16 cellular contexts compared by ENCODE assay signal in genomic region chr12:95177201-95177768, GRCh38. TPM values are rescaled to one million over a fixed set of nuclear protein-coding genes. Genes with fewer than 3 reads are reported as not detected.
A peak's percentile ranks its signal among the peaks of the same experiment; 100 is the strongest.
DNase-seq lines count a peak whose midpoint lies in the region; ATAC-seq, FAIRE-seq and TF ChIP-seq lines count a peak whose summit lies in the region.
"Had no signal": no experiment of that assay in that cellular context is flagged by ENCODE, and none has a peak within 500 bp of the region (broad histone marks: within the 10 kb centered on the region; RNA-seq: fewer than 3 reads in every experiment).

No MANE protein-coding gene starts in this region.

- H2BK120ac ChIP-seq in trophoblast cell (ENCODE audit: insufficient read depth, low read length, poor library complexity) = no peak overlapping the region

- peak overlapping the region; percentile 55 for H4K91ac ChIP-seq in trophoblast cell (ENCODE audit: low read depth, low read length)

- no peak overlapping the region for H4K8ac ChIP-seq in trophoblast cell (ENCODE audit: low read depth, low read length)

- H3K36me3 ChIP-seq in Panc1 (ENCODE audit: control insufficient read depth, insufficient read depth, low read length) = no peaks in the 10 kb centered on the region; the same call in 1 of the 2 replicates
- H3K36me3 ChIP-seq in endodermal cell (ENCODE audit: control insufficient read depth, insufficient read depth, low read length) = peaks cover 35% of the 10 kb centered on the region
- H3K36me3 ChIP-seq in trophoblast cell (ENCODE audit: control insufficient read depth in 1 of 2, insufficient read depth in 2 of 2, low read length in 2 of 2) = no peaks in the 10 kb centered on the region
- H3K36me3 ChIP-seq: SJCRH30 had no signal

- H3K27ac ChIP-seq in Panc1 (ENCODE audit: low read length) = peak overlapping the region; percentile 11; the same call in 1 of the 2 replicates
- H3K27ac ChIP-seq in endodermal cell (ENCODE audit: low read depth, low read length) = no peak overlapping the region
- peak overlapping the region; percentile 64 for H3K27ac ChIP-seq in trophoblast cell (ENCODE audit: low read depth, low read length)
- H3K27ac ChIP-seq: SJCRH30 had no signal

- H3K4me3 ChIP-seq in Panc1 (ENCODE audit: low read depth in 2 of 2, low read length in 2 of 2) (no peak overlapping the region), endodermal cell (ENCODE audit: low read length) (no peak overlapping the region), trophoblast cell (ENCODE audit: low read depth, low read length) (no peak overlapping the region)
- H3K4me3 ChIP-seq: SJCRH30 had no signal

- no peak overlapping the region for H2AFZ ChIP-seq in trophoblast cell (ENCODE audit: insufficient read depth, low read length, poor library complexity)

- in situ Hi-C loops in Panc1 (cut with HindIII; ENCODE audit: low pct_unique_long_range_greater_than_20kb, low sequenced_read_pairs) = no loop called here

- no peak overlapping the region for H2AK5ac ChIP-seq in trophoblast cell (ENCODE audit: low read length)

- peaks cover 49% of the 10 kb centered on the region for H3K36me3 Mint-ChIP-seq in endodermal cell (ENCODE audit: low read depth)

- POLR2A ChIA-PET in Panc1 (lab: Charles Lee) = no interaction called here

- H3K27ac Mint-ChIP-seq in endodermal cell = peak overlapping the region; percentile 10

- H2BK5ac ChIP-seq in trophoblast cell (ENCODE audit: low read depth, low read length, poor library complexity) = peak overlapping the region; percentile 27

- no peak for TF ChIP-seq POLR2A in GM12891 (IDR thresholded peaks at IDR 0.05; ENCODE audit: low read depth, low read length)

- ATAC-seq in Panc1 = no peak
- no peak for ATAC-seq in GM21367 (IDR thresholded peaks at IDR 0.05; ENCODE audit: unreplicated experiment)
- no peak for ATAC-seq in HG02840 (IDR thresholded peaks at IDR 0.05; ENCODE audit: low FRiP score, unreplicated experiment)
- ATAC-seq: PC-3 had no signal

- H3K9ac ChIP-seq in endodermal cell (ENCODE audit: extremely low read depth, low read length, poor library complexity, severe bottlenecking) (no peak overlapping the region), trophoblast cell (ENCODE audit: low read length) (no peak overlapping the region)

- H3K27me3 Mint-ChIP-seq in endodermal cell (ENCODE audit: insufficient read depth) = no peaks in the 10 kb centered on the region

- no peak overlapping the region for H3K4me3 Mint-ChIP-seq in endodermal cell

- peaks cover 21% of the 10 kb centered on the region for H3K4me1 Mint-ChIP-seq in endodermal cell

- H3K79me2 ChIP-seq in trophoblast cell (ENCODE audit: control insufficient read depth, insufficient read depth, low read length, poor library complexity) = no peaks in the 10 kb centered on the region

- peaks cover 12% of the 10 kb centered on the region for H3K79me1 ChIP-seq in trophoblast cell (ENCODE audit: low read length)

- no peak for DNase-seq in GM12891 (ENCODE audit: insufficient read length, low spot score)
- no peak for DNase-seq in Panc1 (ENCODE audit: low read depth, low spot score)
- no peak for DNase-seq in endodermal cell
- no peak for DNase-seq in trophoblast cell
- DNase-seq in frontal cortex (ENCODE audit: low spot score in 2 of 2) = no peak
- DNase-seq in Kasumi-1 (lab: John Stamatoyannopoulos, UW) = no peak
- DNase-seq: DMS79; IMR-90; Karpas-422; NCI-H1105; NCI-H1694 treated with DMSO at 0.1 percent for 48 hours; NK-92 treated with Interleukin-12 subunit alpha and Interleukin-12 subunit beta, amount 100 ng/mL, for 24 hours; SJCRH30 had no signal

- H3K18ac ChIP-seq in trophoblast cell (ENCODE audit: low read length) = no peak overlapping the region

- H3K23ac ChIP-seq in trophoblast cell (ENCODE audit: low read length) = no peak overlapping the region

- no TSS peak for BruUV-seq in Panc1 (replicated peaks; lab: Mats Ljungman, UMichigan)

- H3K14ac ChIP-seq in trophoblast cell (ENCODE audit: low read length) = no peak overlapping the region

- H3K9me3 ChIP-seq in Panc1 (ENCODE audit: control insufficient read depth, insufficient read depth, low read depth, low read length) (no peaks in the 10 kb centered on the region), endodermal cell (ENCODE audit: control insufficient read depth, low read length) (no peaks in the 10 kb centered on the region), trophoblast cell (ENCODE audit: insufficient read depth, low read depth, low read length) (no peaks in the 10 kb centered on the region)
- H3K9me3 ChIP-seq: SJCRH30 had no signal

- intact Hi-C loops in Panc1 (cut with micrococcal nuclease; ENCODE audit: unreplicated experiment) = no loop called here

- no peak overlapping the region for H3K4ac ChIP-seq in trophoblast cell (ENCODE audit: low read depth, low read length)

- H3K4me1 ChIP-seq in Panc1 (ENCODE audit: control insufficient read depth, insufficient read depth, low read length) = peaks cover 26% of the 10 kb centered on the region
- peaks cover 15% of the 10 kb centered on the region for H3K4me1 ChIP-seq in endodermal cell (ENCODE audit: control insufficient read depth, insufficient read depth, low read length)
- H3K4me1 ChIP-seq in trophoblast cell (ENCODE audit: control insufficient read depth in 1 of 2, insufficient read depth in 2 of 2, low read length in 2 of 2) = peaks cover 3 to 16% of the 10 kb centered on the region in 2 experiments
- H3K4me1 ChIP-seq: SJCRH30 had no signal

- no peak for FAIRE-seq in GM12891 (lab: Jason Lieb, UNC)
- FAIRE-seq in frontal cortex (lab: Jason Lieb, UNC) = no peak

- no peaks in the 10 kb centered on the region for H3K9me3 Mint-ChIP-seq in endodermal cell

- no peak overlapping the region for H3K4me2 ChIP-seq in trophoblast cell (ENCODE audit: low read length)

- H3K27me3 ChIP-seq in Panc1 (ENCODE audit: control insufficient read depth, insufficient read depth, low read length) (no peaks in the 10 kb centered on the region), endodermal cell (ENCODE audit: control insufficient read depth, insufficient read depth, low read length, poor library complexity, severe bottlenecking) (no peaks in the 10 kb centered on the region), trophoblast cell (ENCODE audit: insufficient read depth, low read length) (no peaks in the 10 kb centered on the region)
- H3K27me3 ChIP-seq: SJCRH30 had no signal

- CTCF ChIA-PET in Panc1 (lab: Charles Lee) = no interaction called here

- 97 to 100% methylated on average over 1 to 2 of the region's 2 CpGs for WGBS in endodermal cell (ENCODE audit: insufficient coverage in 1 of 2, insufficient read length in 1 of 2), 2 experiments
- no CpG with 5 or more reads among the region's 2 CpGs for WGBS in trophoblast cell (ENCODE audit: extremely low coverage, insufficient coverage, insufficient read length)

- H4K12ac ChIP-seq in trophoblast cell (ENCODE audit: low read depth, low read length) = no peak overlapping the region

- TF ChIP-seq CTCF in Panc1 (IDR thresholded peaks at IDR 0.05) (no peak), endodermal cell (conservative IDR thresholded peaks at IDR 0.05) (no peak)

- no peak overlapping the region for H2BK12ac ChIP-seq in trophoblast cell (ENCODE audit: low read length)

TF ChIP-seq in GM12891, 5 proteins besides CTCF, POLR2A, EP300 and RAD21:
- TF ChIP-seq SPI1 (IDR thresholded peaks at IDR 0.05; ENCODE audit: low read depth, low read length) (peak; percentile 61), POLR2AphosphoS5 (IDR thresholded peaks at IDR 0.05; ENCODE audit: low read depth, low read length) (no peak), PAX5 (IDR thresholded peaks at IDR 0.05; ENCODE audit: insufficient read depth, low read length, severe bottlenecking) (no peak), TAF1 (IDR thresholded peaks at IDR 0.05; ENCODE audit: low read depth, low read length) (no peak), POU2F2 (IDR thresholded peaks at IDR 0.05; ENCODE audit: low read depth, low read length) (no peak)

RNA-seq across cellular contexts. Expression of gene FGD6, which starts 40.0 kb away (rescaled TPM):
- 2.9 TPM for polyA plus RNA-seq in GM12891 (2012; ENCODE audit: low read depth, missing spikeins)
- total RNA-seq in Panc1 (2021; ENCODE audit: unreplicated experiment) = 28.3 TPM
- polyA plus RNA-seq in Panc1 (2012; ENCODE audit: insufficient read length) = 9.2 TPM
- total RNA-seq in endodermal cell = 100 to 1,000 TPM in 1 of 2 donors, 10 to 100 TPM in 1; 95.3 to 124 TPM
- polyA plus RNA-seq in endodermal cell (2013, experiment 1 of 2) = 14.3 TPM
- 16.1 TPM for polyA plus RNA-seq in endodermal cell (2013, experiment 2 of 2)
- polyA plus RNA-seq in trophoblast cell (2013) = 36.2 and 36.3 TPM in 2 replicates
- 12.6 TPM for total RNA-seq in frontal cortex

RNA-seq across cellular contexts. Expression of gene VEZT, which starts 40.3 kb away (rescaled TPM):
- polyA plus RNA-seq in GM12891 (2012; ENCODE audit: low read depth, missing spikeins) = 37.4 TPM
- total RNA-seq in Panc1 (2021; ENCODE audit: unreplicated experiment) (70.6 TPM), endodermal cell (100 to 1,000 TPM; 146 to 201 TPM), frontal cortex (293 TPM)
- 35.8 TPM for polyA plus RNA-seq in Panc1 (2012; ENCODE audit: insufficient read length)
- polyA plus RNA-seq in endodermal cell (2013, experiment 1 of 2) = 95.3 TPM
- polyA plus RNA-seq in endodermal cell (2013, experiment 2 of 2) = 95.6 TPM
- polyA plus RNA-seq in trophoblast cell (2013) = 72.0 and 72.3 TPM in 2 replicates
